In genomic region chr7:30552330-30552729, GRCh38 we compare ENCODE assay signal across 29 cellular contexts.
"Had no signal": no experiment of that assay in that cellular context is flagged by ENCODE, and none has a peak within 500 bp of the region (broad histone marks: within the 10 kb centered on the region; RNA-seq: fewer than 3 reads in every experiment).

No MANE protein-coding gene starts in this region.

- H3K27ac Mint-ChIP-seq: activated CD4-positive, alpha-beta memory T cell treated with anti-CD3 and anti-CD28 coated beads, Interleukin-2, amount 10 ng/mL, durations not matched to agents 7 days and 5 days; activated naive CD8-positive, alpha-beta T cell treated with anti-CD3 and anti-CD28 coated beads for 36 hours; activated T-cell treated with anti-CD3 and anti-CD28 coated beads, Interleukin-2, amount 50 U/mL, for 72 hours; activated T-helper 17 cell treated with anti-CD3 and anti-CD28 coated beads, Interleukin-2, amount 50 U/mL, for 72 hours had no signal

- DNase-seq: activated CD4-positive, alpha-beta memory T cell treated with anti-CD3 and anti-CD28 coated beads, Interleukin-2, amount 10 ng/mL, durations not matched to agents 7 days and 5 days; activated CD4-positive, alpha-beta T cell treated with anti-CD3 and anti-CD28 coated beads for 1 hour; activated CD4-positive, alpha-beta T cell treated with anti-CD3 and anti-CD28 coated beads for 48 hours; activated CD4-positive, CD25-positive, alpha-beta regulatory T cell; activated CD8-positive, alpha-beta memory T cell treated with anti-CD3 and anti-CD28 coated beads for 24 hours; activated effector memory CD4-positive, alpha-beta T cell treated with anti-CD3 and anti-CD28 coated beads, Interleukin-2, amount 50 U/mL, for 16 hours; activated naive CD4-positive, alpha-beta T cell; activated naive CD4-positive, alpha-beta T cell treated with anti-CD3 and anti-CD28 coated beads, Interleukin-2, amount 50 U/mL, for 16 hours; activated naive CD8-positive, alpha-beta T cell treated with anti-CD3 and anti-CD28 coated beads for 36 hours; activated T-cell treated with anti-CD3 and anti-CD28 coated beads, Interleukin-2, amount 50 U/mL, for 1 hour; activated T-cell treated with anti-CD3 and anti-CD28 coated beads, Interleukin-2, amount 50 U/mL, for 72 hours; amniotic stem cell; aorta; cerebellar nuclear complex; NCI-H1092 treated with DMSO at 0.1 percent for 48 hours; NCI-H187 treated with DMSO at 0.1 percent for 48 hours; NCI-H2081; NCI-H446 treated with DMSO at 0.1 percent for 48 hours; NCI-H524; Peyer's patch; RPMI8226; SIG-M5; SW 1271; T-helper 1 cell; T-helper 2 cell; T-helper 9 cell; WERI-Rb-1 had no signal

- H3K27ac ChIP-seq: KMS-11, Peyer's patch, WERI-Rb-1 had no signal

- H3K27me3 Mint-ChIP-seq: activated CD4-positive, alpha-beta memory T cell treated with anti-CD3 and anti-CD28 coated beads, Interleukin-2, amount 10 ng/mL, durations not matched to agents 7 days and 5 days; activated naive CD8-positive, alpha-beta T cell treated with anti-CD3 and anti-CD28 coated beads for 36 hours; activated T-helper 17 cell treated with anti-CD3 and anti-CD28 coated beads, Interleukin-2, amount 50 U/mL, for 72 hours had no signal

- H3K4me2 ChIP-seq: KMS-11 had no signal

- H3K4me1 Mint-ChIP-seq: activated CD4-positive, alpha-beta memory T cell treated with anti-CD3 and anti-CD28 coated beads, Interleukin-2, amount 10 ng/mL, durations not matched to agents 7 days and 5 days; activated T-helper 17 cell treated with anti-CD3 and anti-CD28 coated beads, Interleukin-2, amount 50 U/mL, for 72 hours had no signal

- H3K27me3 ChIP-seq: Peyer's patch had no signal

- H3K36me3 ChIP-seq: Peyer's patch, WERI-Rb-1 had no signal

- H3K9me3 Mint-ChIP-seq: activated CD4-positive, alpha-beta memory T cell treated with anti-CD3 and anti-CD28 coated beads, Interleukin-2, amount 10 ng/mL, durations not matched to agents 7 days and 5 days; activated naive CD8-positive, alpha-beta T cell treated with anti-CD3 and anti-CD28 coated beads for 36 hours; activated T-cell treated with anti-CD3 and anti-CD28 coated beads, Interleukin-2, amount 50 U/mL, for 72 hours; activated T-helper 17 cell treated with anti-CD3 and anti-CD28 coated beads, Interleukin-2, amount 50 U/mL, for 72 hours had no signal

- H3K9ac ChIP-seq: KMS-11 had no signal

- H3K4me3 Mint-ChIP-seq: activated CD4-positive, alpha-beta memory T cell treated with anti-CD3 and anti-CD28 coated beads, Interleukin-2, amount 10 ng/mL, durations not matched to agents 7 days and 5 days; activated naive CD8-positive, alpha-beta T cell treated with anti-CD3 and anti-CD28 coated beads for 36 hours; activated T-cell treated with anti-CD3 and anti-CD28 coated beads, Interleukin-2, amount 50 U/mL, for 72 hours; activated T-helper 17 cell treated with anti-CD3 and anti-CD28 coated beads, Interleukin-2, amount 50 U/mL, for 72 hours had no signal

- H3K4me3 ChIP-seq: Peyer's patch had no signal

- H3K9me3 ChIP-seq: Peyer's patch had no signal
